ENCODE assay signal across 8 cellular contexts in genomic region chr11:64448599-64449380, GRCh38.
DNase-seq lines count a peak whose midpoint lies in the region; ATAC-seq and TF ChIP-seq lines count a peak whose summit lies in the region.

No MANE protein-coding gene starts in this region.

- H3K9ac ChIP-seq in SK-N-MC (ENCODE audit: insufficient read length) (no peak overlapping the region), subcutaneous abdominal adipose tissue (ENCODE audit: low read length in 5 of 5) (peak overlapping the region in 4 of 5 donors; percentile 27 to 59 (median 35))

- peak overlapping the region; percentile 62 for H3K4me3 Mint-ChIP-seq in activated naive CD4-positive, alpha-beta T cell treated with anti-CD3 and anti-CD28 coated beads, Interleukin-2, amount 10 ng/mL, durations not matched to agents 7 days and 5 days

- H3K36me3 ChIP-seq in MG63 = no peaks in the 10 kb centered on the region
- H3K36me3 ChIP-seq in SK-N-MC (ENCODE audit: insufficient read depth, low read length) = no peaks in the 10 kb centered on the region
- H3K36me3 ChIP-seq in subcutaneous abdominal adipose tissue (ENCODE audit: control insufficient read depth in 5 of 5, insufficient read depth in 5 of 5, low read length in 5 of 5) = no peaks in the 10 kb centered on the region

- no peak overlapping the region for H3K27ac ChIP-seq in SK-N-MC
- H3K27ac ChIP-seq in subcutaneous abdominal adipose tissue (ENCODE audit: low read depth, low read length) = peak overlapping the region; percentile 9

- DNase-seq in MG63 = peak; percentile 78
- no peak for DNase-seq in SK-N-MC (ENCODE audit: low read depth, low spot score)
- peak; percentile 81 for DNase-seq in activated naive CD4-positive, alpha-beta T cell treated with anti-CD3 and anti-CD28 coated beads, Interleukin-2, amount 10 ng/mL, durations not matched to agents 7 days and 5 days
- DNase-seq in glomerular visceral epithelial cell (ENCODE audit: extremely low spot score) = peak; percentile 71
- DNase-seq in nucleus accumbens (lab: John Stamatoyannopoulos, UW) = peak in 52 of 56 donors; percentile 20 to 86 (median 57)

- no peak overlapping the region for H3K27ac Mint-ChIP-seq in activated naive CD4-positive, alpha-beta T cell treated with anti-CD3 and anti-CD28 coated beads, Interleukin-2, amount 10 ng/mL, durations not matched to agents 7 days and 5 days

- TF ChIP-seq CTCF in GM12873 (IDR thresholded peaks at IDR 0.05; ENCODE audit: insufficient read depth, low read depth, low read length, missing control alignments) = peak; percentile 81

- no peaks in the 10 kb centered on the region for H3K36me3 Mint-ChIP-seq in activated naive CD4-positive, alpha-beta T cell treated with anti-CD3 and anti-CD28 coated beads, Interleukin-2, amount 10 ng/mL, durations not matched to agents 7 days and 5 days

- H3K4me3 ChIP-seq in MG63 (peak overlapping the region; percentile 29), SK-N-MC (peak overlapping the region; percentile 58), subcutaneous abdominal adipose tissue (ENCODE audit: low read depth in 1 of 5, low read length in 5 of 5) (peak overlapping the region; percentile 49 to 66 (median 55))

- peaks cover 3 to 24% (median 23%) of the 10 kb centered on the region in 5 donors for H3K4me1 ChIP-seq in subcutaneous abdominal adipose tissue (ENCODE audit: control insufficient read depth in 5 of 5, insufficient read depth in 5 of 5, low read length in 5 of 5)

- H3K4me1 Mint-ChIP-seq in activated naive CD4-positive, alpha-beta T cell treated with anti-CD3 and anti-CD28 coated beads, Interleukin-2, amount 10 ng/mL, durations not matched to agents 7 days and 5 days = peaks cover 19% of the 10 kb centered on the region

- H3K27me3 ChIP-seq in MG63 (no peaks in the 10 kb centered on the region), subcutaneous abdominal adipose tissue (ENCODE audit: control insufficient read depth in 5 of 5, insufficient read depth in 4 of 5, low read length in 5 of 5) (peaks cover 0 to 3% (median 0%) of the 10 kb centered on the region in 5 donors)

- CTCF ChIA-PET in activated naive CD4-positive, alpha-beta T cell treated with anti-CD3 and anti-CD28 coated beads, Interleukin-2, amount 10 ng/mL, durations not matched to agents 7 days and 5 days (lab: Charles Lee) = interaction anchor here (0.6 to 3.4 kb wide), 26 partner anchors 9 to 1711 kb away, joined by 3 to 39 read pairs (median 4); no protein-coding TSS in a partner anchor

- no peaks in the 10 kb centered on the region for H3K9me3 Mint-ChIP-seq in activated naive CD4-positive, alpha-beta T cell treated with anti-CD3 and anti-CD28 coated beads, Interleukin-2, amount 10 ng/mL, durations not matched to agents 7 days and 5 days

- no peaks in the 10 kb centered on the region for H3K9me3 ChIP-seq in MG63
- H3K9me3 ChIP-seq in SK-N-MC (ENCODE audit: low read depth, low read length) = no peaks in the 10 kb centered on the region
- no peaks in the 10 kb centered on the region for H3K9me3 ChIP-seq in subcutaneous abdominal adipose tissue (ENCODE audit: control insufficient read depth in 5 of 5, low read length in 5 of 5)

- H3K27me3 Mint-ChIP-seq in activated naive CD4-positive, alpha-beta T cell treated with anti-CD3 and anti-CD28 coated beads, Interleukin-2, amount 10 ng/mL, durations not matched to agents 7 days and 5 days = peaks cover 78% of the 10 kb centered on the region

- no peak for ATAC-seq in GM18867 (IDR thresholded peaks at IDR 0.05; ENCODE audit: unreplicated experiment)
